ENCODE assay signal across 20 cellular contexts in genomic region chr2:223732346-223732745, GRCh38.
DNase-seq lines count a peak whose midpoint lies in the region; ATAC-seq and TF ChIP-seq lines count a peak whose summit lies in the region.
"Had no signal": no experiment of that assay in that cellular context is flagged by ENCODE, and none has a peak within 500 bp of the region (broad histone marks: within the 10 kb centered on the region; RNA-seq: fewer than 3 reads in every experiment).

No MANE protein-coding gene starts in this region.

- H3K9me3 Mint-ChIP-seq in activated CD8-positive, alpha-beta memory T cell treated with anti-CD3 and anti-CD28 coated beads, Interleukin-2, amount 10 ng/mL, durations not matched to agents 7 days and 5 days (ENCODE audit: low read depth), result no peaks in the 10 kb centered on the region
- H3K9me3 Mint-ChIP-seq: H9 had no signal

- H4K20me1 ChIP-seq in osteoblast (ENCODE audit: insufficient read depth, low read length), result no peaks in the 10 kb centered on the region

- H3K4me3 ChIP-seq in ascending aorta (no peak overlapping the region), osteoblast (ENCODE audit: insufficient read depth, low read length) (no peak overlapping the region)
- H3K4me3 ChIP-seq: GM23338 had no signal

- no peaks in the 10 kb centered on the region for H3K27me3 ChIP-seq in ascending aorta
- H3K27me3 ChIP-seq in osteoblast (ENCODE audit: insufficient read depth, low read length), result no peaks in the 10 kb centered on the region
- H3K27me3 ChIP-seq: BE2C had no signal

- H3K27me3 Mint-ChIP-seq in activated CD8-positive, alpha-beta memory T cell treated with anti-CD3 and anti-CD28 coated beads, Interleukin-2, amount 10 ng/mL, durations not matched to agents 7 days and 5 days, result peaks cover under 1% of the 10 kb centered on the region

- no peak overlapping the region for H3K4me2 ChIP-seq in osteoblast (ENCODE audit: insufficient read depth, low read length)
- H3K4me2 ChIP-seq: GM23338 had no signal

- no peak overlapping the region for H3K4me3 Mint-ChIP-seq in activated CD8-positive, alpha-beta memory T cell treated with anti-CD3 and anti-CD28 coated beads, Interleukin-2, amount 10 ng/mL, durations not matched to agents 7 days and 5 days
- H3K4me3 Mint-ChIP-seq: CD4-positive, alpha-beta memory T cell; GM23338; H9 had no signal

- H3K4me1 Mint-ChIP-seq in activated CD8-positive, alpha-beta memory T cell treated with anti-CD3 and anti-CD28 coated beads, Interleukin-2, amount 10 ng/mL, durations not matched to agents 7 days and 5 days, result peaks cover 5% of the 10 kb centered on the region
- H3K4me1 Mint-ChIP-seq: CD4-positive, alpha-beta memory T cell had no signal

- no peaks in the 10 kb centered on the region for H3K36me3 Mint-ChIP-seq in activated CD8-positive, alpha-beta memory T cell treated with anti-CD3 and anti-CD28 coated beads, Interleukin-2, amount 10 ng/mL, durations not matched to agents 7 days and 5 days
- H3K36me3 Mint-ChIP-seq: CD4-positive, alpha-beta memory T cell had no signal

- H3K4me1 ChIP-seq in ascending aorta, result no peaks in the 10 kb centered on the region
- H3K4me1 ChIP-seq in osteoblast (ENCODE audit: insufficient read depth, low read length), result peaks cover 38% of the 10 kb centered on the region
- H3K4me1 ChIP-seq: BE2C had no signal

- H3K79me2 ChIP-seq in osteoblast (ENCODE audit: insufficient read depth, low read length), result no peaks in the 10 kb centered on the region

- no peak for DNase-seq in activated CD8-positive, alpha-beta memory T cell treated with anti-CD3 and anti-CD28 coated beads, Interleukin-2, amount 10 ng/mL, durations not matched to agents 7 days and 5 days
- no peak for DNase-seq in activated CD8-positive, alpha-beta memory T cell treated with anti-CD3 and anti-CD28 coated beads, Interleukin-2, amount 50 U/mL, for 48 hours
- DNase-seq in ascending aorta (ENCODE audit: low spot score in 2 of 2), result no peak
- no peak for DNase-seq in osteoblast (ENCODE audit: insufficient read length, low spot score, missing footprints)
- DNase-seq in stimulated activated CD4-positive, alpha-beta T cell treated with anti-CD3 and anti-CD28 coated beads, Interleukin-15, amount 100 ng/mL, for 24 hours, result no peak
- no peak for DNase-seq in NCI-H345 (lab: John Stamatoyannopoulos, UW)
- DNase-seq: ACHN; AML-193; BE2C; C1 segment of cervical spinal cord; CD4-positive, alpha-beta memory T cell; COR-L47; DMS153; DND-41; H9 had no signal

- H3K9me3 ChIP-seq in ascending aorta (no peaks in the 10 kb centered on the region), osteoblast (ENCODE audit: low read depth, low read length) (no peaks in the 10 kb centered on the region)
- H3K9me3 ChIP-seq: BE2C had no signal

- H3K27ac ChIP-seq in ascending aorta, result peak overlapping the region; percentile 9 to 49
- H3K27ac ChIP-seq in osteoblast (ENCODE audit: low read depth, low read length), result peak overlapping the region; percentile 73
- H3K27ac ChIP-seq: 22Rv1 had no signal

- ATAC-seq in activated CD8-positive, alpha-beta memory T cell treated with anti-CD3 and anti-CD28 coated beads, Interleukin-2, amount 10 ng/mL, durations not matched to agents 7 days and 5 days, result no peak
- ATAC-seq in GM19397 (IDR thresholded peaks at IDR 0.05; ENCODE audit: unreplicated experiment) (no peak), HG02870 (IDR thresholded peaks at IDR 0.05; ENCODE audit: unreplicated experiment) (no peak)
- ATAC-seq: GM23338, HCT116 had no signal

- H3K36me3 ChIP-seq in ascending aorta (no peaks in the 10 kb centered on the region), osteoblast (ENCODE audit: insufficient read depth, low read length) (no peaks in the 10 kb centered on the region)
- H3K36me3 ChIP-seq: BE2C had no signal

- intact Hi-C loops in ascending aorta (cut with DNase I), result no loop called here

- H3K27ac Mint-ChIP-seq in activated CD8-positive, alpha-beta memory T cell treated with anti-CD3 and anti-CD28 coated beads, Interleukin-2, amount 10 ng/mL, durations not matched to agents 7 days and 5 days, result peak overlapping the region; percentile 2
- H3K27ac Mint-ChIP-seq: CD4-positive, alpha-beta memory T cell; GM23338; H9 had no signal

- CTCF ChIA-PET in activated CD8-positive, alpha-beta memory T cell treated with anti-CD3 and anti-CD28 coated beads, Interleukin-2, amount 10 ng/mL, durations not matched to agents 7 days and 5 days (lab: Charles Lee), result interaction anchor here (1.1 to 2.0 kb wide), 3 partner anchors 10 to 29 kb away, joined by 4 to 8 read pairs (median 5); no protein-coding TSS in a partner anchor

- no peak overlapping the region for H2AFZ ChIP-seq in osteoblast (ENCODE audit: low read length)
- H2AFZ ChIP-seq: GM23338 had no signal

- no peak for TF ChIP-seq CTCF in ascending aorta (IDR thresholded peaks at IDR 0.05)
- no peak for TF ChIP-seq CTCF in osteoblast (IDR thresholded peaks at IDR 0.05; ENCODE audit: extremely low read depth, low read depth, low read length)
